Comparison of ENCODE assay signal across 1 cellular context in genomic region chr16:78443780-78444422, GRCh38.
TF ChIP-seq lines count a peak whose summit lies in the region.

No MANE protein-coding gene starts in this region.

TF ChIP-seq in K562, 482 proteins besides CTCF, POLR2A, EP300 and RAD21 (continued from another document and continues in another):
- no peak for TF ChIP-seq AFF1 (IDR thresholded peaks at IDR 0.05; ENCODE audit: low read depth in 1 of 2, partially characterized antibody in 2 of 2)
- no peak for TF ChIP-seq SAFB (IDR thresholded peaks at IDR 0.05; ENCODE audit: borderline replicate concordance, low read depth, low read length)
- no peak for TF ChIP-seq RBM15 (IDR thresholded peaks at IDR 0.05; ENCODE audit: insufficient read depth, low read length)
- peak in 1 of 2 experiments; percentile 40; a peak in 1 of 4 replicates for TF ChIP-seq RCOR1 (IDR thresholded peaks at IDR 0.05; ENCODE audit: borderline replicate concordance in 1 of 2, low read depth in 2 of 2, low read length in 2 of 2)
- TF ChIP-seq DPF2 (IDR thresholded peaks at IDR 0.05), result 0 out of 2 replicates have a peak, but pooled peaks have one; percentile 50
- no peak for TF ChIP-seq HDAC8 (tag; IDR thresholded peaks at IDR 0.05)
- no peak for TF ChIP-seq ZKSCAN8 (CRISPR knock-in tag; IDR thresholded peaks at IDR 0.05)
- TF ChIP-seq BHLHE40 (IDR thresholded peaks at IDR 0.05; ENCODE audit: low read length), result peak; percentile 59; the same call in 1 of the 2 replicates
- TF ChIP-seq ARID2 (IDR thresholded peaks at IDR 0.05), result no peak
- TF ChIP-seq CBX3 (IDR thresholded peaks at IDR 0.05; ENCODE audit: borderline replicate concordance in 1 of 2, low read length in 2 of 2), result no peak
- peak; percentile 58 for TF ChIP-seq MYC (IDR thresholded peaks at IDR 0.05; ENCODE audit: low read depth, low read length)
- no peak for TF ChIP-seq MYC (CRISPR knock-in tag; IDR thresholded peaks at IDR 0.05; ENCODE audit: borderline replicate concordance, low read depth)
- no peak for TF ChIP-seq ARID4B (CRISPR knock-in tag; IDR thresholded peaks at IDR 0.05)
- TF ChIP-seq HMGXB4 (CRISPR knock-in tag; IDR thresholded peaks at IDR 0.05), result no peak
- no peak for TF ChIP-seq ZHX1 (conservative IDR thresholded peaks at IDR 0.05; ENCODE audit: low read length)
- no peak for TF ChIP-seq NFATC3 (IDR thresholded peaks at IDR 0.05)
- TF ChIP-seq ELF4 (CRISPR knock-in tag; IDR thresholded peaks at IDR 0.05), result no peak
- no peak for TF ChIP-seq PHB (CRISPR knock-in tag; IDR thresholded peaks at IDR 0.05)
- TF ChIP-seq L3MBTL2 (IDR thresholded peaks at IDR 0.05), result 0 out of 2 replicates have a peak, but pooled peaks have one; percentile 28
- 0 out of 2 replicates have a peak, but pooled peaks have one; percentile 21 for TF ChIP-seq MTA2 (IDR thresholded peaks at IDR 0.05; ENCODE audit: low read depth)
- no peak for TF ChIP-seq ZNF511 (CRISPR knock-in tag; IDR thresholded peaks at IDR 0.05)
- no peak for TF ChIP-seq POLR2AphosphoS2 (IDR thresholded peaks at IDR 0.05; ENCODE audit: low read length)
- no peak for TF ChIP-seq CREB5 (CRISPR knock-in tag; IDR thresholded peaks at IDR 0.05)
- peak; percentile 47; the same call in 1 of the 2 replicates for TF ChIP-seq ATF3 (IDR thresholded peaks at IDR 0.05)
- TF ChIP-seq ATF3 (CRISPR knock-in tag; conservative IDR thresholded peaks at IDR 0.05), result no peak
- no peak for TF ChIP-seq ZNF75A (CRISPR knock-in tag; IDR thresholded peaks at IDR 0.05)
- TF ChIP-seq SFPQ (IDR thresholded peaks at IDR 0.05; ENCODE audit: low read depth, low read length), result no peak
- no peak for TF ChIP-seq ZC3H4 (CRISPR knock-in tag; IDR thresholded peaks at IDR 0.05; ENCODE audit: borderline replicate concordance)
- no peak for TF ChIP-seq ZC3H11A (IDR thresholded peaks at IDR 0.05; ENCODE audit: low read depth, low read length)
- TF ChIP-seq GABPB1 (CRISPR knock-in tag; IDR thresholded peaks at IDR 0.05), result no peak
- TF ChIP-seq TGIF2 (CRISPR knock-in tag; IDR thresholded peaks at IDR 0.05), result no peak
- no peak for TF ChIP-seq ETV1 (tag; conservative IDR thresholded peaks at IDR 0.05; ENCODE audit: low read depth)
- TF ChIP-seq CEBPB (tag; IDR thresholded peaks at IDR 0.05), result no peak
- TF ChIP-seq FUS (optimal IDR thresholded peaks at IDR 0.05; ENCODE audit: low read depth, low read length), result no peak
- no peak for TF ChIP-seq TFE3 (CRISPR knock-in tag; IDR thresholded peaks at IDR 0.05)
- TF ChIP-seq KAT8 (IDR thresholded peaks at IDR 0.05; ENCODE audit: low read depth), result no peak
- TF ChIP-seq ADNP (tag; IDR thresholded peaks at IDR 0.05), result 0 out of 2 replicates have a peak, but pooled peaks have one; percentile 50
- peak; percentile 20; the same call in 1 of the 2 replicates for TF ChIP-seq STAT5A (IDR thresholded peaks at IDR 0.05; ENCODE audit: borderline replicate concordance, low read length)
- no peak for TF ChIP-seq IRF1 (CRISPR knock-in tag; IDR thresholded peaks at IDR 0.05; ENCODE audit: borderline replicate concordance)
- TF ChIP-seq ZBED1 (IDR thresholded peaks at IDR 0.05), result no peak
- 0 out of 2 replicates have a peak, but pooled peaks have one; percentile 13 for TF ChIP-seq NFE2 (IDR thresholded peaks at IDR 0.05; ENCODE audit: low read depth)
- no peak for TF ChIP-seq MTA3 (IDR thresholded peaks at IDR 0.05; ENCODE audit: borderline replicate concordance)
- TF ChIP-seq CHD1 (IDR thresholded peaks at IDR 0.05; ENCODE audit: low read length), result no peak
- TF ChIP-seq NCOR1 (IDR thresholded peaks at IDR 0.05), result peak; percentile 56
